ENCODE assay signal across 8 cellular contexts in genomic region chr3:129399895-129400357, GRCh38. TPM values are rescaled to one million over a fixed set of nuclear protein-coding genes. Genes with fewer than 3 reads are reported as not detected.
DNase-seq lines count a peak whose midpoint lies in the region; TF ChIP-seq lines count a peak whose summit lies in the region.

No MANE protein-coding gene starts in this region.

- no peaks in the 10 kb centered on the region for H3K9me3 ChIP-seq in neural progenitor cell (ENCODE audit: low read depth)

- peaks cover 2% of the 10 kb centered on the region for H3K36me3 Mint-ChIP-seq in activated naive CD4-positive, alpha-beta T cell treated with anti-CD3 and anti-CD28 coated beads, Interleukin-2, amount 50 U/mL, for 24 hours
- no peaks in the 10 kb centered on the region for H3K36me3 Mint-ChIP-seq in neural progenitor cell

- no peak for DNase-seq in activated naive CD4-positive, alpha-beta T cell (lab: John Stamatoyannopoulos, UW)
- peak; percentile 41 to 42 for DNase-seq in NCI-H1930 (lab: John Stamatoyannopoulos, UW)
- no peak for DNase-seq in coronary artery (ENCODE audit: low spot score)
- DNase-seq in neural progenitor cell (ENCODE audit: low spot score), result no peak
- no peak for DNase-seq in mucosa of gallbladder (ENCODE audit: low spot score)
- no peak for DNase-seq in kidney glomerular epithelial cell (lab: John Stamatoyannopoulos, UW)
- no peak for DNase-seq in NCI-H526 (lab: John Stamatoyannopoulos, UW)

- H3K27ac Mint-ChIP-seq in activated naive CD4-positive, alpha-beta T cell treated with anti-CD3 and anti-CD28 coated beads, Interleukin-2, amount 50 U/mL, for 24 hours, result peak overlapping the region; percentile 99
- peak overlapping the region; percentile 100 for H3K27ac Mint-ChIP-seq in neural progenitor cell

- peaks cover 32% of the 10 kb centered on the region for H3K4me1 Mint-ChIP-seq in activated naive CD4-positive, alpha-beta T cell treated with anti-CD3 and anti-CD28 coated beads, Interleukin-2, amount 50 U/mL, for 24 hours
- H3K4me1 Mint-ChIP-seq in neural progenitor cell, result peaks cover 20% of the 10 kb centered on the region

- peaks cover 6% of the 10 kb centered on the region for H3K4me1 ChIP-seq in neural progenitor cell

- H3K9me3 Mint-ChIP-seq in activated naive CD4-positive, alpha-beta T cell treated with anti-CD3 and anti-CD28 coated beads, Interleukin-2, amount 50 U/mL, for 24 hours, result no peaks in the 10 kb centered on the region
- no peaks in the 10 kb centered on the region for H3K9me3 Mint-ChIP-seq in neural progenitor cell

- peaks cover 24% of the 10 kb centered on the region for H4K20me1 ChIP-seq in neural progenitor cell (ENCODE audit: low read depth)

- H3K27me3 Mint-ChIP-seq in activated naive CD4-positive, alpha-beta T cell treated with anti-CD3 and anti-CD28 coated beads, Interleukin-2, amount 50 U/mL, for 24 hours, result no peaks in the 10 kb centered on the region
- H3K27me3 Mint-ChIP-seq in neural progenitor cell (ENCODE audit: insufficient read depth, low read depth), result no peaks in the 10 kb centered on the region

- H3K4me3 ChIP-seq in coronary artery (peak overlapping the region; percentile 74), neural progenitor cell (peak overlapping the region; percentile 97)

- H3K27ac ChIP-seq in coronary artery, result peak overlapping the region; percentile 64 to 79
- H3K27ac ChIP-seq in neural progenitor cell, result no peak overlapping the region

- TF ChIP-seq CTCF in coronary artery (IDR thresholded peaks at IDR 0.05), result no peak
- no peak for TF ChIP-seq CTCF in neural progenitor cell (IDR thresholded peaks at IDR 0.05)

- no peak overlapping the region for H3K9ac ChIP-seq in neural progenitor cell

- peak overlapping the region; percentile 89 for H3K4me2 ChIP-seq in neural progenitor cell

- no peaks in the 10 kb centered on the region for H3F3A ChIP-seq in neural progenitor cell (ENCODE audit: low read depth)

- peaks cover 43% of the 10 kb centered on the region for H3K79me2 ChIP-seq in neural progenitor cell (ENCODE audit: low read depth)

- H2AFZ ChIP-seq in neural progenitor cell (replicated peaks), result peak overlapping the region; percentile 99

- no peaks in the 10 kb centered on the region for H3K27me3 ChIP-seq in neural progenitor cell

- no peaks in the 10 kb centered on the region for H3K36me3 ChIP-seq in neural progenitor cell

- H3K4me3 Mint-ChIP-seq in activated naive CD4-positive, alpha-beta T cell treated with anti-CD3 and anti-CD28 coated beads, Interleukin-2, amount 50 U/mL, for 24 hours, result peak overlapping the region; percentile 98
- H3K4me3 Mint-ChIP-seq in neural progenitor cell, result peak overlapping the region; percentile 93

RNA-seq across cellular contexts. Expression of gene EFCAB12, which starts 28.5 kb away (rescaled TPM):
- total RNA-seq in neural progenitor cell (ENCODE audit: low replicate concordance) (0.13 and 0.22 TPM in 2 replicates), mucosa of gallbladder (4.9 TPM)

RNA-seq across cellular contexts. Expression of gene MBD4, which starts 39.8 kb away (rescaled TPM):
- total RNA-seq in neural progenitor cell (ENCODE audit: low replicate concordance) (35.0 and 46.3 TPM in 2 replicates), mucosa of gallbladder (34.9 TPM)

RNA-seq across cellular contexts. Expression of gene IFT122, which starts 40.1 kb away (rescaled TPM):
- 31.8 and 48.0 TPM in 2 replicates for total RNA-seq in neural progenitor cell (ENCODE audit: low replicate concordance)
- total RNA-seq in mucosa of gallbladder, result 28.6 TPM

Comparison
In these comparisons a context has a peak if more than half of its experiments do, and no peak if none do; other contexts are left out.
1. DNase-seq: peak in NCI-H1930 (2 of 2); none in activated naive CD4-positive, alpha-beta T cell (0 of 4), coronary artery (single experiment), neural progenitor cell (single experiment), mucosa of gallbladder (single experiment), kidney glomerular epithelial cell (single experiment) and NCI-H526 (0 of 2).